ENCODE assay signal across 8 cellular contexts in the genomic region with DNA sequence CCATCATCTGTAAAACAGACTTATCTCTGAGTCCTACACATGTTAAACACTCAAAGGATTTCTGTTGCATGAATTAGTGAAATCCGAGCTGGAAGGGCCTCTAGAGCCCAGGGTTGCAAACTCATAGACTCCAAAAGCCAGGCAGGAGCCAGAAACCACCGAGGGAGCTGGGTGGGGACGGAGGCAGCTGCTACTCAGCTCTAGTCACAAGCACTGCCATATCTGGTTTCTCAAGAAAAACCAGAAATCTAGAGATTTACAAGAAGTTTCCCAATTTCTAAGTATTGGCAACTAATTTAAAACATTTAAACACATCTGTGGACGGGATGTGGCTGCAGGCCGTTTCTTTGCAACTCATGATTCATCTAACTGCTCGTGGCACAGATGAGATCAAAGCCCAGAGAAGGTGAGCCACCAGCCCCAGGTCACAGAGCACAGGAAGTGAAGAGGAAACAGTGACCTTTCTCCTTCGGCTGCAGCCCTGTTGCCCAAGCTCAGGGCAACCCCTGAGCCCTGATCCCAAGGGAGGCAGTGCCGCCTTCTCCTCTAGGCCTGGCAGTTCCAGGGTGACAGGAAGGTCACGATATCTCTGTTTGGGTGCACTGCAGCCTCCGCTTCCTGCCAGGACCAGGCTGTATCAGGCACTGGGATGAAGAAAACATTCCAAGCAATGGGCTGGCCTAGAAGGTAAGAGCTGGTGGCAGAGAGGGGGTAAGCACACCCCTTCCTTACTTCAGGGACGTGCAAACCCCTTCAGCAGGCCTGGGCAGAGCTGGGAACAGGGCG. TPM values are rescaled to one million over a fixed set of nuclear protein-coding genes. Genes with fewer than 3 reads are reported as not detected.
A peak's percentile ranks its signal among the peaks of the same experiment; 100 is the strongest.
DNase-seq lines count a peak whose midpoint lies in the region; ATAC-seq lines count a peak whose summit lies in the region.

No MANE protein-coding gene starts in this region.

- DNase-seq in M059J (ENCODE audit: low read depth) (peak; percentile 55), fibroblast of the conjunctiva (ENCODE audit: low read depth) (peak; percentile 88), NCI-H82 treated with DMSO at 0.1 percent for 48 hours (lab: John Stamatoyannopoulos, UW; ENCODE audit: unreplicated experiment) (no peak), NCI-H345 treated with DMSO at 0.1 percent for 48 hours (lab: John Stamatoyannopoulos, UW; ENCODE audit: unreplicated experiment) (no peak)
- peak; percentile 38 to 58 (median 56) for DNase-seq in activated CD8-positive, alpha-beta memory T cell treated with anti-CD3 and anti-CD28 coated beads for 48 hours (ENCODE audit: low read depth in 2 of 3, low spot score in 2 of 3)
- peak; percentile 28 for DNase-seq in stimulated activated CD4-positive, alpha-beta T cell treated with anti-CD3 and anti-CD28 coated beads, Interleukin-2, amount 100 ng/mL, for 4 hours (ENCODE audit: low read depth)

- ATAC-seq in GM18873 (IDR thresholded peaks at IDR 0.05; ENCODE audit: low FRiP score, unreplicated experiment) (no peak), HG03571 (IDR thresholded peaks at IDR 0.05; ENCODE audit: unreplicated experiment) (no peak)

RNA-seq across cellular contexts. Expression of a gene that starts 26.4 kb away (rescaled TPM):
- total RNA-seq in M059J (2014; rRNA removed; shearing (Covaris generic)) = 0.02 and 0.07 TPM in 2 replicates

Comparison
In these comparisons a context has a peak if more than half of its experiments do, and no peak if none do; other contexts are left out.
1. DNase-seq: peak in M059J (single experiment), activated CD8-positive, alpha-beta memory T cell treated with anti-CD3 and anti-CD28 coated beads for 48 hours (3 of 3), fibroblast of the conjunctiva (single experiment) and stimulated activated CD4-positive, alpha-beta T cell treated with anti-CD3 and anti-CD28 coated beads, Interleukin-2, amount 100 ng/mL, for 4 hours (single experiment); none in NCI-H82 treated with DMSO at 0.1 percent for 48 hours (single experiment) and NCI-H345 treated with DMSO at 0.1 percent for 48 hours (single experiment).